9 cellular contexts compared by ENCODE assay signal in genomic region chr15:89087830-89088604, GRCh38.
A peak's percentile ranks its signal among the peaks of the same experiment; 100 is the strongest.
DNase-seq lines count a peak whose midpoint lies in the region; ATAC-seq and TF ChIP-seq lines count a peak whose summit lies in the region.
"Had no signal": no experiment of that assay in that cellular context is flagged by ENCODE, and none has a peak within 500 bp of the region (broad histone marks: within the 10 kb centered on the region; RNA-seq: fewer than 3 reads in every experiment).

A gene with protein sequence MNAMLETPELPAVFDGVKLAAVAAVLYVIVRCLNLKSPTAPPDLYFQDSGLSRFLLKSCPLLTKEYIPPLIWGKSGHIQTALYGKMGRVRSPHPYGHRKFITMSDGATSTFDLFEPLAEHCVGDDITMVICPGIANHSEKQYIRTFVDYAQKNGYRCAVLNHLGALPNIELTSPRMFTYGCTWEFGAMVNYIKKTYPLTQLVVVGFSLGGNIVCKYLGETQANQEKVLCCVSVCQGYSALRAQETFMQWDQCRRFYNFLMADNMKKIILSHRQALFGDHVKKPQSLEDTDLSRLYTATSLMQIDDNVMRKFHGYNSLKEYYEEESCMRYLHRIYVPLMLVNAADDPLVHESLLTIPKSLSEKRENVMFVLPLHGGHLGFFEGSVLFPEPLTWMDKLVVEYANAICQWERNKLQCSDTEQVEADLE (plus strand): TSS chr15:89088456. CDS start chr15:89116328, 27,872 bp downstream.

- no peak within 1 kb of the TSS for H3K4me3 Mint-ChIP-seq in central memory CD8-positive, alpha-beta T cell
- H3K4me3 Mint-ChIP-seq: dendritic cell treated with granulocyte-macrophage colony-stimulating factor and Interleukin-4, amounts not matched to agents 40 ng/mL and 50 ng/mL, for 4 days had no signal

- no peak for TF ChIP-seq CTCF in AG09309 (IDR thresholded peaks at IDR 0.05; ENCODE audit: control insufficient read depth, insufficient read depth, low read depth, low read length, missing control alignments)

- peaks cover 37% of the 10 kb centered on the region for H3K4me1 Mint-ChIP-seq in central memory CD8-positive, alpha-beta T cell

- ATAC-seq in GM19025 (IDR thresholded peaks at IDR 0.05; ENCODE audit: low read depth, unreplicated experiment), result peak; percentile 98
- peak; percentile 97 for ATAC-seq in HG03342 (IDR thresholded peaks at IDR 0.05; ENCODE audit: unreplicated experiment)
- peak; percentile 97 for ATAC-seq in central memory CD8-positive, alpha-beta T cell (replicated peaks; ENCODE audit: extremely low read depth, poor library complexity, severe bottlenecking)

- peaks cover 2% of the 10 kb centered on the region for H3K36me3 Mint-ChIP-seq in central memory CD8-positive, alpha-beta T cell (ENCODE audit: insufficient read depth)

- peak within 1 kb of the TSS; percentile 90 for H3K4me3 ChIP-seq in AG09309 (ENCODE audit: control insufficient read depth, low read depth, low read length)

- H3K27ac Mint-ChIP-seq in central memory CD8-positive, alpha-beta T cell (ENCODE audit: low read depth), result no peak within 1 kb of the TSS
- H3K27ac Mint-ChIP-seq: dendritic cell treated with granulocyte-macrophage colony-stimulating factor and Interleukin-4, amounts not matched to agents 40 ng/mL and 50 ng/mL, for 4 days had no signal

- DNase-seq in AG09309 (ENCODE audit: low read depth) (peak; percentile 100), NCI-H446 (lab: John Stamatoyannopoulos, UW) (peak; percentile 98 to 99), iris pigment epithelial cell (ENCODE audit: low read depth) (peak; percentile 100)
- peak; percentile 97 for DNase-seq in activated CD4-positive, CD25-positive, alpha-beta regulatory T cell treated with anti-CD3 and anti-CD28 coated beads, Interleukin-2, amount 50 U/mL, for 16 hours (ENCODE audit: low read depth, low spot score)
- DNase-seq in central memory CD8-positive, alpha-beta T cell (ENCODE audit: low spot score in 2 of 2), result peak; percentile 97 to 98
- peak; percentile 98 to 100 (median 98) for DNase-seq in stimulated activated CD4-positive, alpha-beta T cell treated with anti-CD3 and anti-CD28 coated beads, Interleukin-12 subunit alpha, Interleukin-12 subunit beta, amount 100 ng/mL, for 48 hours (ENCODE audit: low read depth in 2 of 3, low spot score in 1 of 3)

- no peaks in the 10 kb centered on the region for H3K9me3 Mint-ChIP-seq in central memory CD8-positive, alpha-beta T cell
- H3K9me3 Mint-ChIP-seq: dendritic cell treated with granulocyte-macrophage colony-stimulating factor and Interleukin-4, amounts not matched to agents 40 ng/mL and 50 ng/mL, for 4 days had no signal

- H3K27me3 Mint-ChIP-seq in central memory CD8-positive, alpha-beta T cell, result no peaks in the 10 kb centered on the region
- H3K27me3 Mint-ChIP-seq: dendritic cell treated with granulocyte-macrophage colony-stimulating factor and Interleukin-4, amounts not matched to agents 40 ng/mL and 50 ng/mL, for 4 days had no signal

Comparison
In these comparisons a context has a peak if more than half of its experiments do, and no peak if none do; other contexts are left out.
1. Peak in every context shown above with its lines: DNase-seq, ATAC-seq and H3K4me3 ChIP-seq.